ENCODE assay signal across 24 cellular contexts in genomic region chr1:152823291-152823690, GRCh38. TPM values are rescaled to one million over a fixed set of nuclear protein-coding genes. Genes with fewer than 3 reads are reported as not detected.
DNase-seq lines count a peak whose midpoint lies in the region; ATAC-seq and TF ChIP-seq lines count a peak whose summit lies in the region.
"Had no signal": no experiment of that assay in that cellular context is flagged by ENCODE, and none has a peak within 500 bp of the region (broad histone marks: within the 10 kb centered on the region; RNA-seq: fewer than 3 reads in every experiment).

No MANE protein-coding gene starts in this region.

- H3K27me3 ChIP-seq in Karpas-422 (ENCODE audit: low read length): no peaks in the 10 kb centered on the region

- TF ChIP-seq CTCF in fibroblast of mammary gland (conservative IDR thresholded peaks at IDR 0.05; ENCODE audit: control insufficient read depth, insufficient read depth, low read depth, low read length): peak; percentile 45

- H3K36me3 ChIP-seq in Karpas-422 (ENCODE audit: insufficient read depth, low read length): no peaks in the 10 kb centered on the region
- H3K36me3 ChIP-seq: HAP-1 had no signal

- no peaks in the 10 kb centered on the region for H3K4me1 ChIP-seq in Karpas-422 (ENCODE audit: low read length)
- H3K4me1 ChIP-seq: A549, HAP-1 had no signal

- H3K9ac ChIP-seq in Karpas-422 (ENCODE audit: low read length): no peak overlapping the region
- H3K9ac ChIP-seq: GM23248 had no signal

- DNase-seq in NCI-H2107 treated with DMSO at 0.1 percent for 48 hours (lab: John Stamatoyannopoulos, UW; ENCODE audit: unreplicated experiment): peak; percentile 9
- DNase-seq in NCI-H2107 (lab: John Stamatoyannopoulos, UW): no peak
- DNase-seq in AML-193 (lab: John Stamatoyannopoulos, UW): peak; percentile 6 to 8
- peak; percentile 38 for DNase-seq in Karpas-422
- DNase-seq in fibroblast of mammary gland (ENCODE audit: low read depth): peak; percentile 65
- no peak for DNase-seq in NCI-H1930 (lab: John Stamatoyannopoulos, UW)
- DNase-seq: C1 segment of cervical spinal cord; CD4-positive, CD25-positive, alpha-beta regulatory T cell; CD8-positive, alpha-beta memory T cell; COR-L47; DMS 273 treated with DMSO at 0.1 percent for 48 hours; DMS53; DND-41; EL; GM23248; HFFc6 had no signal

- H2AFZ ChIP-seq in Karpas-422 (ENCODE audit: low read length): no peak overlapping the region
- H2AFZ ChIP-seq: GM23248 had no signal

- no peaks in the 10 kb centered on the region for H3K9me3 ChIP-seq in Karpas-422 (ENCODE audit: low read length)
- H3K9me3 ChIP-seq: A549, HAP-1 had no signal

- no peak for ATAC-seq in HG03095 (IDR thresholded peaks at IDR 0.05; ENCODE audit: unreplicated experiment)
- ATAC-seq: A549, HepG2 had no signal

- no peak overlapping the region for H3K27ac ChIP-seq in Karpas-422 (ENCODE audit: low read length)
- H3K27ac ChIP-seq: 22Rv1, A549, GM23248 had no signal

- H3K9me2 ChIP-seq in Karpas-422 (replicated peaks; ENCODE audit: insufficient read depth, low read length): no peaks in the 10 kb centered on the region

- H3K79me2 ChIP-seq in Karpas-422 (ENCODE audit: low read length): no peaks in the 10 kb centered on the region

- H4K20me1 ChIP-seq in Karpas-422 (ENCODE audit: insufficient read depth, low read depth, low read length): no peaks in the 10 kb centered on the region

- H3K4me3 ChIP-seq in Karpas-422 (ENCODE audit: low read length): no peak overlapping the region
- no peak overlapping the region for H3K4me3 ChIP-seq in fibroblast of mammary gland (ENCODE audit: control insufficient read depth, low read depth, low read length)
- H3K4me3 ChIP-seq: A549, GM23248, HAP-1 had no signal

- no peak overlapping the region for H3K4me2 ChIP-seq in Karpas-422 (ENCODE audit: low read depth, low read length, poor library complexity, severe bottlenecking)
- H3K4me2 ChIP-seq: A549 had no signal

RNA-seq across cellular contexts. Expression of gene LCE1A, which starts 4.0 kb away (rescaled TPM):
- total RNA-seq in Karpas-422 (2014; rRNA removed; shearing (Covaris generic); ENCODE audit: low replicate concordance): not detected in 2 replicates
- total RNA-seq: B cell; CD4-positive, CD25-positive, alpha-beta regulatory T cell; CD8-positive, alpha-beta memory T cell; G401; GM23248; H4; HepG2; HFFc6 had no signal

RNA-seq across cellular contexts. Expression of gene LCE1B, which starts 11.5 kb away (rescaled TPM):
- not detected in 2 replicates for total RNA-seq in Karpas-422 (2014; rRNA removed; shearing (Covaris generic); ENCODE audit: low replicate concordance)
- total RNA-seq: B cell; CD4-positive, CD25-positive, alpha-beta regulatory T cell; CD8-positive, alpha-beta memory T cell; G401; GM23248; H4; HepG2; HFFc6 had no signal

RNA-seq across cellular contexts. Expression of gene LCE1C, which starts 16.8 kb away (rescaled TPM):
- not detected in 2 replicates for total RNA-seq in Karpas-422 (2014; rRNA removed; shearing (Covaris generic); ENCODE audit: low replicate concordance)
- total RNA-seq: B cell; CD4-positive, CD25-positive, alpha-beta regulatory T cell; CD8-positive, alpha-beta memory T cell; G401; GM23248; H4; HepG2; HFFc6 had no signal

RNA-seq across cellular contexts. Expression of gene LCE6A, which starts 19.4 kb away (rescaled TPM):
- total RNA-seq in Karpas-422 (2014; rRNA removed; shearing (Covaris generic); ENCODE audit: low replicate concordance): not detected in 2 replicates
- total RNA-seq: B cell; CD4-positive, CD25-positive, alpha-beta regulatory T cell; CD8-positive, alpha-beta memory T cell; G401; GM23248; H4; HepG2; HFFc6 had no signal

RNA-seq across cellular contexts. Expression of gene LCE1D, which starts 26.8 kb away (rescaled TPM):
- total RNA-seq in Karpas-422 (2014; rRNA removed; shearing (Covaris generic); ENCODE audit: low replicate concordance): not detected in 2 replicates
- total RNA-seq: B cell; CD4-positive, CD25-positive, alpha-beta regulatory T cell; CD8-positive, alpha-beta memory T cell; G401; GM23248; H4; HepG2; HFFc6 had no signal

Comparison
In these comparisons a context has a peak if more than half of its experiments do, and no peak if none do; other contexts are left out.
1. DNase-seq: peak in NCI-H2107 treated with DMSO at 0.1 percent for 48 hours (single experiment), AML-193 (2 of 2), Karpas-422 (single experiment) and fibroblast of mammary gland (single experiment); none in NCI-H2107 (single experiment) and NCI-H1930 (0 of 2).